Comparison of ENCODE assay signal across 12 cellular contexts in the genomic region with DNA sequence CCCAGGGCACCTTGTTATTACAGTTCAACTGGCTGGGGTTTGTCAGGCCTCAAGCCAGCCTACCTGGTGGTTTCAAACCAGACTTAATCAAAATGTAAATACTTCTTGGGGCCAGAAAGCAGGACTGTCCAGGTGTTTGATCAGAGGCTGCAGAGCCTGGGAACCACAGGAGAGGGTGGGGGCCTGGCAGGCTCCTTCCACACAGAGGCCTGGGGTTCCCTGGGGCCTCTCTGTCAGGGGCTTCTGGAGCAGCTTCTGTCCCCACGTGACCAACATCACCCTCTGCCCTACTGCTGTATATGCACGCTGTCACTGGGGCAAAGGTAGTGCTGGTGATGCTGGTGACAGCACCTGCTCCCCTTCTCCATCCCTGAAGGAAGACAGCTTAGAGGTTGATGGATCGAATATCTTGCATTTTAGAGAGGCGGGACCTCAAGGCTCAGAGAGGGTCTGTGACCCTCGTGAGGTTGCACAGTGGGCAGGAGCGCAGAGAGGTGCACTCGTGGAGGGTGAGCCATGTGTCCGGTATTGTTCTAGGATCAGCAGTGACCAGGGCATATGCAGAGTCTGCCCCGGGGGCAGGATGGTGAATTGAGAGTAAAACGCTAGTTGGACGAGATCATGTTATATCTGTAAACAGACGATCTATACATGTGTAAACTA.
A peak's percentile ranks its signal among the peaks of the same experiment; 100 is the strongest.
DNase-seq lines count a peak whose midpoint lies in the region; ATAC-seq and TF ChIP-seq lines count a peak whose summit lies in the region.
"Had no signal": no experiment of that assay in that cellular context is flagged by ENCODE, and none has a peak within 500 bp of the region (broad histone marks: within the 10 kb centered on the region; RNA-seq: fewer than 3 reads in every experiment).

No MANE protein-coding gene starts in this region.

- peaks cover 82 to 90% (median 82%) of the 10 kb centered on the region in 3 donors for H3K4me1 Mint-ChIP-seq in CD8-positive, alpha-beta memory T cell
- peaks cover 86 to 94% of the 10 kb centered on the region in 2 donors for H3K4me1 Mint-ChIP-seq in natural killer cell

- BruUV-seq in A673 (replicated peaks; lab: Mats Ljungman, UMichigan): no TSS peak

- H3K36me3 Mint-ChIP-seq in CD8-positive, alpha-beta memory T cell: peaks cover 0 to 4% (median 3%) of the 10 kb centered on the region in 3 donors
- H3K36me3 Mint-ChIP-seq in activated naive CD4-positive, alpha-beta T cell treated with anti-CD3 and anti-CD28 coated beads, Interleukin-2, amount 50 U/mL, for 72 hours: peaks cover 0 to 4% of the 10 kb centered on the region in 2 donors
- H3K36me3 Mint-ChIP-seq in natural killer cell: peaks cover 3% of the 10 kb centered on the region

- no peaks in the 10 kb centered on the region for H3K9me3 ChIP-seq in A673 (ENCODE audit: low read depth, low read length, poor library complexity, severe bottlenecking)
- H3K9me3 ChIP-seq in CD8-positive, alpha-beta memory T cell (ENCODE audit: low read length): no peaks in the 10 kb centered on the region
- H3K9me3 ChIP-seq: colonic mucosa had no signal

- H3K27ac ChIP-seq in A673 (ENCODE audit: low read depth, low read length, poor library complexity, severe bottlenecking): peak overlapping the region; percentile 32
- H3K27ac ChIP-seq in CD8-positive, alpha-beta memory T cell (ENCODE audit: low read depth, low read length): no peak overlapping the region
- H3K27ac ChIP-seq: colonic mucosa, neural progenitor cell had no signal

- no peaks in the 10 kb centered on the region for H3K36me3 ChIP-seq in A673 (ENCODE audit: insufficient read depth, low read length, poor library complexity, severe bottlenecking)
- no peaks in the 10 kb centered on the region for H3K36me3 ChIP-seq in CD8-positive, alpha-beta memory T cell (ENCODE audit: insufficient read depth, low read length)
- H3K36me3 ChIP-seq: colonic mucosa, neural progenitor cell had no signal

- TF ChIP-seq CTCF in A673 (conservative IDR thresholded peaks at IDR 0.05; ENCODE audit: low read depth, low read length) (no peak), natural killer cell (IDR thresholded peaks at IDR 0.05) (no peak)

- H3K27me3 ChIP-seq in A673 (replicated peaks; ENCODE audit: insufficient read depth, low read depth, low read length, poor library complexity): no peaks in the 10 kb centered on the region
- H3K27me3 ChIP-seq in CD8-positive, alpha-beta memory T cell (ENCODE audit: insufficient read depth, low read length, poor library complexity, severe bottlenecking): no peaks in the 10 kb centered on the region
- H3K27me3 ChIP-seq: colonic mucosa, neural progenitor cell had no signal

- no peak overlapping the region for H3K4me3 ChIP-seq in A673 (ENCODE audit: low read depth, low read length, poor library complexity, severe bottlenecking)
- H3K4me3 ChIP-seq in CD8-positive, alpha-beta memory T cell (ENCODE audit: low read length): no peak overlapping the region
- H3K4me3 ChIP-seq: colonic mucosa, neural progenitor cell had no signal

- H3K9me3 Mint-ChIP-seq in CD8-positive, alpha-beta memory T cell: peaks cover 0 to 2% (median 0%) of the 10 kb centered on the region in 5 donors
- H3K9me3 Mint-ChIP-seq in activated naive CD4-positive, alpha-beta T cell treated with anti-CD3 and anti-CD28 coated beads, Interleukin-2, amount 50 U/mL, for 72 hours: peaks cover 0 to 3% of the 10 kb centered on the region in 2 donors
- no peaks in the 10 kb centered on the region for H3K9me3 Mint-ChIP-seq in natural killer cell

- CTCF ChIA-PET in A673 (lab: Charles Lee): no interaction called here
- CTCF ChIA-PET in CD8-positive, alpha-beta memory T cell (lab: Charles Lee): interaction anchor here (0.8 to 9.4 kb wide), 2 partner anchors 31 to 94 kb away, joined by 3 to 112 read pairs; a partner anchor contains a TSS

- peak overlapping the region; percentile 53 to 97 (median 95) for H3K27ac Mint-ChIP-seq in CD8-positive, alpha-beta memory T cell
- peak overlapping the region; percentile 94 to 97 for H3K27ac Mint-ChIP-seq in activated naive CD4-positive, alpha-beta T cell treated with anti-CD3 and anti-CD28 coated beads, Interleukin-2, amount 50 U/mL, for 72 hours
- H3K27ac Mint-ChIP-seq in natural killer cell: peak overlapping the region; percentile 92

- DNase-seq in A673 (ENCODE audit: low spot score) (no peak), natural killer cell (no peak), H4 (ENCODE audit: low spot score) (no peak), iPS-NIHi11 (ENCODE audit: low spot score) (no peak)
- DNase-seq in CD8-positive, alpha-beta memory T cell: no peak
- DNase-seq in activated naive CD4-positive, alpha-beta T cell treated with anti-CD3 and anti-CD28 coated beads, Interleukin-2, amount 50 U/mL, for 72 hours (ENCODE audit: low spot score in 2 of 2): no peak
- DNase-seq: colonic mucosa, NCI-H1105, NCI-H748 treated with DMSO at 0.1 percent for 48 hours had no signal

- POLR2A ChIA-PET in A673 (lab: Charles Lee; ENCODE audit: low non-redundant PET): no interaction called here
- POLR2A ChIA-PET in CD8-positive, alpha-beta memory T cell (lab: Charles Lee): interaction anchor here (0.6 to 0.7 kb wide), 2 partner anchors 91 to 348 kb away, joined by 3 to 4 read pairs; a partner anchor contains a TSS

- intact Hi-C loops in A673 (cut with micrococcal nuclease; ENCODE audit: unreplicated experiment) (no loop called here), natural killer cell (cut with micrococcal nuclease) (no loop called here)

- H3K27me3 Mint-ChIP-seq in CD8-positive, alpha-beta memory T cell: peaks cover 0 to 3% of the 10 kb centered on the region in 2 donors
- H3K27me3 Mint-ChIP-seq in natural killer cell (ENCODE audit: low read depth in 2 of 2): no peaks in the 10 kb centered on the region

- peaks cover 11% of the 10 kb centered on the region for H3K4me1 ChIP-seq in A673 (ENCODE audit: insufficient read depth, low read length, poor library complexity, severe bottlenecking)
- H3K4me1 ChIP-seq in CD8-positive, alpha-beta memory T cell (ENCODE audit: insufficient read depth, low read length): peaks cover 89% of the 10 kb centered on the region
- H3K4me1 ChIP-seq: colonic mucosa had no signal

- no peak for ATAC-seq in activated naive CD4-positive, alpha-beta T cell treated with anti-CD3 and anti-CD28 coated beads, Interleukin-2, amount 50 U/mL, for 72 hours
- ATAC-seq in natural killer cell (no peak), GM18858 (IDR thresholded peaks at IDR 0.05; ENCODE audit: unreplicated experiment) (no peak), GM21717 (IDR thresholded peaks at IDR 0.05; ENCODE audit: unreplicated experiment) (no peak)

- peak overlapping the region in 5 of 7 donors; percentile 24 to 79 (median 27) for H3K4me3 Mint-ChIP-seq in CD8-positive, alpha-beta memory T cell
- peak overlapping the region; percentile 21 for H3K4me3 Mint-ChIP-seq in natural killer cell
- H3K4me3 Mint-ChIP-seq: neural progenitor cell had no signal
